In genomic region chr6:18244251-18244650, GRCh38 we compare ENCODE assay signal across 26 cellular contexts.
"Had no signal": no experiment of that assay in that cellular context is flagged by ENCODE, and none has a peak within 500 bp of the region (broad histone marks: within the 10 kb centered on the region; RNA-seq: fewer than 3 reads in every experiment).

No MANE protein-coding gene starts in this region.

- H3K4me2 ChIP-seq: smooth muscle cell had no signal

- H3K27me3 Mint-ChIP-seq: naive thymus-derived CD8-positive, alpha-beta T cell had no signal

- DNase-seq: dorsolateral prefrontal cortex; effector CD4-positive, alpha-beta T cell; esophagus squamous epithelium; hypothalamus; immature natural killer cell; islet precursor cell; kidney glomerular epithelial cell; left colon; left ventricle myocardium inferior; lower lobe of right lung; naive thymus-derived CD8-positive, alpha-beta T cell; nephron progenitor cell; nucleus accumbens; stimulated activated CD4-positive, alpha-beta T cell treated with anti-CD3 and anti-CD28 coated beads, Interleukin-12 subunit alpha, Interleukin-12 subunit beta, amount 100 ng/mL, for 4 hours; stimulated activated CD4-positive, alpha-beta T cell treated with anti-CD3 and anti-CD28 coated beads, Interleukin-1b, Interleukin-23, amount 100 ng/mL, for 48 hours; stimulated activated CD4-positive, alpha-beta T cell treated with anti-CD3 and anti-CD28 coated beads, Interleukin-4, amount 100 ng/mL, for 24 hours; stimulated activated naive CD4-positive, alpha-beta T cell treated with Interleukin-2 at 50 U/mL for 16 hours; stomach; thyroid gland; trophoblast cell had no signal

- H3K27me3 ChIP-seq: dorsolateral prefrontal cortex, esophagus squamous epithelium, right atrium auricular region, stomach, thyroid gland, vagina had no signal

- H3K27ac Mint-ChIP-seq: nephron progenitor cell; stimulated activated effector memory CD8-positive, alpha-beta T cell treated with anti-CD3 and anti-CD28 coated beads, Interleukin-12 subunit alpha, Interleukin-12 subunit beta, amount 100 ng/mL, for 72 hours had no signal

- H3K9me3 ChIP-seq: esophagus squamous epithelium, left ventricle myocardium inferior, lower lobe of right lung, prostate gland, right atrium auricular region, stomach, thyroid gland, vagina had no signal

- H3K4me1 ChIP-seq: left ventricle myocardium inferior, lower lobe of right lung, prostate gland, stomach, thyroid gland had no signal

- H3K27ac ChIP-seq: dorsolateral prefrontal cortex, esophagus squamous epithelium, left ventricle myocardium inferior, lower lobe of right lung, prostate gland, right atrium auricular region, thyroid gland, vagina had no signal

- ATAC-seq: lower lobe of right lung; naive thymus-derived CD8-positive, alpha-beta T cell; sciatic nerve; stimulated activated effector memory CD8-positive, alpha-beta T cell treated with anti-CD3 and anti-CD28 coated beads, Interleukin-12 subunit alpha, Interleukin-12 subunit beta, amount 100 ng/mL, for 72 hours had no signal

- H3K36me3 ChIP-seq: prostate gland had no signal

- H3K4me1 Mint-ChIP-seq: nephron progenitor cell had no signal

- H3K9me3 Mint-ChIP-seq: immature natural killer cell; naive thymus-derived CD8-positive, alpha-beta T cell; nephron progenitor cell; stimulated activated effector memory CD8-positive, alpha-beta T cell treated with anti-CD3 and anti-CD28 coated beads, Interleukin-12 subunit alpha, Interleukin-12 subunit beta, amount 100 ng/mL, for 72 hours had no signal

- H3K4me3 Mint-ChIP-seq: immature natural killer cell; naive thymus-derived CD8-positive, alpha-beta T cell; nephron progenitor cell; stimulated activated effector memory CD8-positive, alpha-beta T cell treated with anti-CD3 and anti-CD28 coated beads, Interleukin-12 subunit alpha, Interleukin-12 subunit beta, amount 100 ng/mL, for 72 hours had no signal

- H3K4me3 ChIP-seq: dorsolateral prefrontal cortex, esophagus squamous epithelium, left ventricle myocardium inferior, lower lobe of right lung, prostate gland, right atrium auricular region, smooth muscle cell, stomach, thyroid gland, vagina had no signal
